ENCODE assay signal across 8 cellular contexts in the genomic region with DNA sequence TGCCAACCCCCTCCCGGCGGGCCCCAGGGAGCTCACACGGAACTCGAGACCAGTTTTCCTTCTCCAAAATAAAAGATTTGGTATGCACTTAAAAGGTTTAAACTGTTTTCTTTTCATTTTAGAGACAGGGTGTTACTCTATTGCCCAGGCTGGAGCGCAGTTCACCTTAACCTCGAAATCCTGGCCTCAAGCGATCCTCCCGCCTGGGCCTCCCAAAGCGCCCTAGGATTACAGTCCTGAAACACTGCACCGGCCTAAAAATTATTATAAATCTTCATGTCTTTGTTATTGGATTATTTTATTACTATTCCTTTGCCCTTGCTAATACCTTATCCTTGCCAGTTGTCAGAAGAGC. TPM values are rescaled to one million over a fixed set of nuclear protein-coding genes. Genes with fewer than 3 reads are reported as not detected.
DNase-seq lines count a peak whose midpoint lies in the region; ATAC-seq, FAIRE-seq and TF ChIP-seq lines count a peak whose summit lies in the region.

No MANE protein-coding gene starts in this region.

- H3K4me1 ChIP-seq in astrocyte (ENCODE audit: insufficient read depth, low read length) = peaks cover 30% of the 10 kb centered on the region
- H3K4me1 ChIP-seq in liver (ENCODE audit: control insufficient read depth in 4 of 4, insufficient read depth in 4 of 4, low read length in 3 of 4) = peaks cover 3 to 12% (median 8%) of the 10 kb centered on the region in 4 donors
- H3K4me1 ChIP-seq in thyroid gland = peaks cover 0 to 10% of the 10 kb centered on the region in 2 donors

- H3K27me3 ChIP-seq in astrocyte (ENCODE audit: insufficient read depth, low read length) = no peaks in the 10 kb centered on the region
- no peaks in the 10 kb centered on the region for H3K27me3 ChIP-seq in liver (ENCODE audit: control insufficient read depth in 4 of 4, insufficient read depth in 4 of 4, low read length in 3 of 4)
- no peaks in the 10 kb centered on the region for H3K27me3 ChIP-seq in thyroid gland

- no peak for ATAC-seq in activated T-cell treated with anti-CD3 and anti-CD28 coated beads, Interleukin-2, amount 50 U/mL, for 4 hours
- no peak for ATAC-seq in HG02973 (IDR thresholded peaks at IDR 0.05; ENCODE audit: unreplicated experiment)

- H3K4me3 Mint-ChIP-seq in activated T-cell treated with anti-CD3 and anti-CD28 coated beads, Interleukin-2, amount 50 U/mL, for 4 hours = peak overlapping the region; percentile 82
- peak overlapping the region; percentile 83 for H3K4me3 Mint-ChIP-seq in astrocyte (ENCODE audit: unreplicated experiment)

- peaks cover 39% of the 10 kb centered on the region for H3K4me1 Mint-ChIP-seq in activated T-cell treated with anti-CD3 and anti-CD28 coated beads, Interleukin-2, amount 50 U/mL, for 4 hours (ENCODE audit: low read depth)
- peaks cover 31% of the 10 kb centered on the region for H3K4me1 Mint-ChIP-seq in astrocyte (ENCODE audit: low read depth, unreplicated experiment)

- TF ChIP-seq CTCF in astrocyte (IDR thresholded peaks at IDR 0.05; ENCODE audit: insufficient read depth, low read depth, low read length) (no peak), liver (IDR thresholded peaks at IDR 0.05; ENCODE audit: low read depth, low read length, missing input control) (no peak), thyroid gland (IDR thresholded peaks at IDR 0.05) (no peak)

- H3K9me3 ChIP-seq in astrocyte (ENCODE audit: insufficient read depth, low read depth, low read length) (no peaks in the 10 kb centered on the region), liver (ENCODE audit: control insufficient read depth in 4 of 4, low read length in 3 of 4) (no peaks in the 10 kb centered on the region), thyroid gland (no peaks in the 10 kb centered on the region)

- peaks cover 42% of the 10 kb centered on the region for H3K79me2 ChIP-seq in astrocyte (ENCODE audit: insufficient read depth, low read length)

- peak overlapping the region; percentile 46 for H3K4me3 ChIP-seq in astrocyte (ENCODE audit: insufficient read depth, low read depth, low read length)
- peak overlapping the region; percentile 57 to 94 (median 59) for H3K4me3 ChIP-seq in liver (ENCODE audit: low read depth in 1 of 3, low read length in 3 of 3)
- H3K4me3 ChIP-seq in thyroid gland (replicated peaks in 1 of 3) = peak overlapping the region in 2 of 3 donors; percentile 33 to 74

- 46% methylated on average over 10 of the region's 10 CpGs for WGBS in liver
- WGBS in thyroid gland, 2 donors = 43 to 47% methylated on average over 10 of the region's 10 CpGs

- no peak for FAIRE-seq in astrocyte (lab: Jason Lieb, UNC)

- no peaks in the 10 kb centered on the region for H3K27me3 Mint-ChIP-seq in activated T-cell treated with anti-CD3 and anti-CD28 coated beads, Interleukin-2, amount 50 U/mL, for 4 hours (ENCODE audit: low read depth)
- peaks cover 3% of the 10 kb centered on the region for H3K27me3 Mint-ChIP-seq in astrocyte (ENCODE audit: low read depth, unreplicated experiment)

- intact Hi-C loops in thyroid gland (cut with DNase I) = no loop called here

- peak overlapping the region; percentile 89 for H3K27ac Mint-ChIP-seq in astrocyte (ENCODE audit: unreplicated experiment)

- peak overlapping the region; percentile 13 for H2AFZ ChIP-seq in astrocyte (ENCODE audit: low read depth, low read length)

- H3K9ac ChIP-seq in astrocyte (ENCODE audit: low read length) = peak overlapping the region; percentile 62
- H3K9ac ChIP-seq in liver (ENCODE audit: low read depth in 1 of 2, low read length in 2 of 2) = no peak overlapping the region

- no peaks in the 10 kb centered on the region for H3K9me3 Mint-ChIP-seq in activated T-cell treated with anti-CD3 and anti-CD28 coated beads, Interleukin-2, amount 50 U/mL, for 4 hours
- H3K9me3 Mint-ChIP-seq in astrocyte (ENCODE audit: unreplicated experiment) = no peaks in the 10 kb centered on the region

- no peak for TF ChIP-seq POLR2A in thyroid gland (IDR thresholded peaks at IDR 0.05)

- peaks cover 23% of the 10 kb centered on the region for H4K20me1 ChIP-seq in astrocyte (ENCODE audit: insufficient read depth, low read length)

- H3K36me3 ChIP-seq in astrocyte (ENCODE audit: insufficient read depth, low read length) = no peaks in the 10 kb centered on the region
- no peaks in the 10 kb centered on the region for H3K36me3 ChIP-seq in liver (ENCODE audit: control insufficient read depth in 4 of 4, insufficient read depth in 3 of 4, low read depth in 1 of 4, low read length in 3 of 4)
- no peaks in the 10 kb centered on the region for H3K36me3 ChIP-seq in thyroid gland

- peak overlapping the region; percentile 92 for H3K4me2 ChIP-seq in astrocyte (ENCODE audit: low read length)

- peaks cover 22% of the 10 kb centered on the region for H3K36me3 Mint-ChIP-seq in activated T-cell treated with anti-CD3 and anti-CD28 coated beads, Interleukin-2, amount 50 U/mL, for 4 hours (ENCODE audit: insufficient read depth)
- H3K36me3 Mint-ChIP-seq in astrocyte (ENCODE audit: low read depth, unreplicated experiment) = peaks cover 5% of the 10 kb centered on the region

- DNase-seq in activated T-cell treated with anti-CD3 and anti-CD28 coated beads, Interleukin-2, amount 50 U/mL, for 4 hours = no peak
- DNase-seq in activated T-cell treated with anti-CD3 and anti-CD28 coated beads, Interleukin-2, amount 50 U/mL, for 1 hour = no peak
- DNase-seq in astrocyte (ENCODE audit: low read depth) (no peak), thyroid gland (no peak), ecto neural progenitor cell (ENCODE audit: low spot score) (no peak), HuH-7 (ENCODE audit: low spot score) (no peak)

- peak overlapping the region; percentile 50 for H3K27ac ChIP-seq in astrocyte (ENCODE audit: low read depth, low read length)
- no peak overlapping the region for H3K27ac ChIP-seq in liver (ENCODE audit: low read depth in 1 of 2, low read length in 2 of 2)
- peak overlapping the region in 2 of 3 donors; percentile 10 to 53 for H3K27ac ChIP-seq in thyroid gland

- TF ChIP-seq RAD21 in liver (IDR thresholded peaks at IDR 0.05) = no peak

TF ChIP-seq in liver, 16 proteins besides CTCF, POLR2A, EP300 and RAD21 (continues in another document):
- TF ChIP-seq, protein P1, sequence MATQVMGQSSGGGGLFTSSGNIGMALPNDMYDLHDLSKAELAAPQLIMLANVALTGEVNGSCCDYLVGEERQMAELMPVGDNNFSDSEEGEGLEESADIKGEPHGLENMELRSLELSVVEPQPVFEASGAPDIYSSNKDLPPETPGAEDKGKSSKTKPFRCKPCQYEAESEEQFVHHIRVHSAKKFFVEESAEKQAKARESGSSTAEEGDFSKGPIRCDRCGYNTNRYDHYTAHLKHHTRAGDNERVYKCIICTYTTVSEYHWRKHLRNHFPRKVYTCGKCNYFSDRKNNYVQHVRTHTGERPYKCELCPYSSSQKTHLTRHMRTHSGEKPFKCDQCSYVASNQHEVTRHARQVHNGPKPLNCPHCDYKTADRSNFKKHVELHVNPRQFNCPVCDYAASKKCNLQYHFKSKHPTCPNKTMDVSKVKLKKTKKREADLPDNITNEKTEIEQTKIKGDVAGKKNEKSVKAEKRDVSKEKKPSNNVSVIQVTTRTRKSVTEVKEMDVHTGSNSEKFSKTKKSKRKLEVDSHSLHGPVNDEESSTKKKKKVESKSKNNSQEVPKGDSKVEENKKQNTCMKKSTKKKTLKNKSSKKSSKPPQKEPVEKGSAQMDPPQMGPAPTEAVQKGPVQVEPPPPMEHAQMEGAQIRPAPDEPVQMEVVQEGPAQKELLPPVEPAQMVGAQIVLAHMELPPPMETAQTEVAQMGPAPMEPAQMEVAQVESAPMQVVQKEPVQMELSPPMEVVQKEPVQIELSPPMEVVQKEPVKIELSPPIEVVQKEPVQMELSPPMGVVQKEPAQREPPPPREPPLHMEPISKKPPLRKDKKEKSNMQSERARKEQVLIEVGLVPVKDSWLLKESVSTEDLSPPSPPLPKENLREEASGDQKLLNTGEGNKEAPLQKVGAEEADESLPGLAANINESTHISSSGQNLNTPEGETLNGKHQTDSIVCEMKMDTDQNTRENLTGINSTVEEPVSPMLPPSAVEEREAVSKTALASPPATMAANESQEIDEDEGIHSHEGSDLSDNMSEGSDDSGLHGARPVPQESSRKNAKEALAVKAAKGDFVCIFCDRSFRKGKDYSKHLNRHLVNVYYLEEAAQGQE (IDR thresholded peaks at IDR 0.05) = no peak
- TF ChIP-seq FOXA1 (IDR thresholded peaks at IDR 0.05) (no peak), FOXA2 (IDR thresholded peaks at IDR 0.05) (no peak), EGR1 (IDR thresholded peaks at IDR 0.05; ENCODE audit: low read depth in 2 of 2) (no peak), JUND (IDR thresholded peaks at IDR 0.05) (no peak), YY1 (IDR thresholded peaks at IDR 0.05) (no peak), NR2F2 (IDR thresholded peaks at IDR 0.05) (no peak), TAF1 (conservative IDR thresholded peaks at IDR 0.05) (no peak), RXRA (IDR thresholded peaks at IDR 0.05) (no peak), HNF4G (IDR thresholded peaks at IDR 0.05) (no peak)
- TF ChIP-seq, protein P2, sequence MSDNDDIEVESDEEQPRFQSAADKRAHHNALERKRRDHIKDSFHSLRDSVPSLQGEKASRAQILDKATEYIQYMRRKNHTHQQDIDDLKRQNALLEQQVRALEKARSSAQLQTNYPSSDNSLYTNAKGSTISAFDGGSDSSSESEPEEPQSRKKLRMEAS (IDR thresholded peaks at IDR 0.05) = no peak
- TF ChIP-seq, protein P3, sequence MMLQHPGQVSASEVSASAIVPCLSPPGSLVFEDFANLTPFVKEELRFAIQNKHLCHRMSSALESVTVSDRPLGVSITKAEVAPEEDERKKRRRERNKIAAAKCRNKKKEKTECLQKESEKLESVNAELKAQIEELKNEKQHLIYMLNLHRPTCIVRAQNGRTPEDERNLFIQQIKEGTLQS (IDR thresholded peaks at IDR 0.05) = no peak
- TF ChIP-seq, protein P4, sequence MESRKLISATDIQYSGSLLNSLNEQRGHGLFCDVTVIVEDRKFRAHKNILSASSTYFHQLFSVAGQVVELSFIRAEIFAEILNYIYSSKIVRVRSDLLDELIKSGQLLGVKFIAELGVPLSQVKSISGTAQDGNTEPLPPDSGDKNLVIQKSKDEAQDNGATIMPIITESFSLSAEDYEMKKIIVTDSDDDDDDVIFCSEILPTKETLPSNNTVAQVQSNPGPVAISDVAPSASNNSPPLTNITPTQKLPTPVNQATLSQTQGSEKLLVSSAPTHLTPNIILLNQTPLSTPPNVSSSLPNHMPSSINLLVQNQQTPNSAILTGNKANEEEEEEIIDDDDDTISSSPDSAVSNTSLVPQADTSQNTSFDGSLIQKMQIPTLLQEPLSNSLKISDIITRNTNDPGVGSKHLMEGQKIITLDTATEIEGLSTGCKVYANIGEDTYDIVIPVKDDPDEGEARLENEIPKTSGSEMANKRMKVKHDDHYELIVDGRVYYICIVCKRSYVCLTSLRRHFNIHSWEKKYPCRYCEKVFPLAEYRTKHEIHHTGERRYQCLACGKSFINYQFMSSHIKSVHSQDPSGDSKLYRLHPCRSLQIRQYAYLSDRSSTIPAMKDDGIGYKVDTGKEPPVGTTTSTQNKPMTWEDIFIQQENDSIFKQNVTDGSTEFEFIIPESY (IDR thresholded peaks at IDR 0.05) = no peak

RNA-seq across cellular contexts. Expression of a gene that starts 0.6 kb away (rescaled TPM):
- total RNA-seq in activated T-cell treated with anti-CD3 and anti-CD28 coated beads, Interleukin-2, amount 50 U/mL, for 4 hours = 100 to 1,000 TPM; 173 to 216 (median 180) TPM
- total RNA-seq in astrocyte = 112 and 115 TPM in 2 replicates
- total RNA-seq in liver = 10 to 100 TPM in 1 of 2 donors, 1 to 10 TPM in 1; 1.8 to 22.6 TPM
- 1 to 10 TPM in 1 of 2 donors, under 1 TPM in 1; 0.90 to 1.1 TPM for polyA plus RNA-seq in liver
- 10 to 100 TPM; 12.9 to 31.2 (median 22.5) TPM for total RNA-seq in thyroid gland

Comparison
In these comparisons a context has a peak if more than half of its experiments do, and no peak if none do; other contexts are left out.
1. H3K27ac ChIP-seq: peak in astrocyte (single experiment) and thyroid gland (2 of 3); none in liver (0 of 2).
2. Peak in every context shown above with its lines, with median percentiles within 50 percentile points of each other: H3K4me3 ChIP-seq.